Comparison of ENCODE assay signal across 10 cellular contexts in genomic region chr15:72203507-72203837, GRCh38. TPM values are rescaled to one million over a fixed set of nuclear protein-coding genes. Genes with fewer than 3 reads are reported as not detected.
DNase-seq lines count a peak whose midpoint lies in the region; ATAC-seq, FAIRE-seq and TF ChIP-seq lines count a peak whose summit lies in the region.
"Had no signal": no experiment of that assay in that cellular context is flagged by ENCODE, and none has a peak within 500 bp of the region (broad histone marks: within the 10 kb centered on the region; RNA-seq: fewer than 3 reads in every experiment).

No MANE protein-coding gene starts in this region.

- H3K9ac ChIP-seq in kidney (ENCODE audit: low read length in 2 of 2) = no peak overlapping the region
- H3K9ac ChIP-seq: parathyroid adenoma had no signal

- ATAC-seq in upper lobe of right lung = peak; percentile 47

- intact Hi-C loops in activated naive CD4-positive, alpha-beta T cell treated with anti-CD3 and anti-CD28 coated beads for 36 hours (cut with micrococcal nuclease) = no loop called here
- intact Hi-C loops in MCF 10A (cut with micrococcal nuclease) = loop anchor here (1.0 kb wide), 2 partner anchors 27 to 69 kb away; partner anchors contain the start of gene PARP6
- intact Hi-C loops in kidney (cut with DNase I) = no loop called here
- intact Hi-C loops in upper lobe of right lung (cut with DNase I) = loop anchor here (10.0 kb wide), 1 partner anchor 81 kb away; no protein-coding TSS in a partner anchor

- H3K36me3 Mint-ChIP-seq in activated naive CD4-positive, alpha-beta T cell treated with anti-CD3 and anti-CD28 coated beads for 36 hours (ENCODE audit: low read depth) = peaks cover 94% of the 10 kb centered on the region
- peaks cover 100% of the 10 kb centered on the region for H3K36me3 Mint-ChIP-seq in MCF 10A (ENCODE audit: insufficient read depth, unreplicated experiment)
- H3K36me3 Mint-ChIP-seq in CD8-positive, alpha-beta memory T cell = peaks cover 11 to 100% (median 15%) of the 10 kb centered on the region in 3 donors

- no peaks in the 10 kb centered on the region for H3K27me3 Mint-ChIP-seq in activated naive CD4-positive, alpha-beta T cell treated with anti-CD3 and anti-CD28 coated beads for 36 hours (ENCODE audit: low read depth)
- H3K27me3 Mint-ChIP-seq in MCF 10A (ENCODE audit: insufficient read depth, unreplicated experiment) = no peaks in the 10 kb centered on the region
- peaks cover 0 to 2% of the 10 kb centered on the region in 2 donors for H3K27me3 Mint-ChIP-seq in CD8-positive, alpha-beta memory T cell

- H3K27ac ChIP-seq in kidney (ENCODE audit: low read depth in 2 of 2, low read length in 2 of 2) (peak overlapping the region; percentile 26 to 56), upper lobe of right lung (no peak overlapping the region)
- no peak overlapping the region for H3K27ac ChIP-seq in CD8-positive, alpha-beta memory T cell (ENCODE audit: low read depth, low read length)
- H3K27ac ChIP-seq: parathyroid adenoma, SK-N-MC had no signal

- no peak overlapping the region for H3K4me3 Mint-ChIP-seq in activated naive CD4-positive, alpha-beta T cell treated with anti-CD3 and anti-CD28 coated beads for 36 hours
- H3K4me3 Mint-ChIP-seq in MCF 10A (ENCODE audit: unreplicated experiment) = peak overlapping the region; percentile 64
- H3K4me3 Mint-ChIP-seq in CD8-positive, alpha-beta memory T cell = no peak overlapping the region

- H3K9me3 Mint-ChIP-seq in activated naive CD4-positive, alpha-beta T cell treated with anti-CD3 and anti-CD28 coated beads for 36 hours = no peaks in the 10 kb centered on the region
- H3K9me3 Mint-ChIP-seq in MCF 10A (ENCODE audit: unreplicated experiment) = no peaks in the 10 kb centered on the region
- no peaks in the 10 kb centered on the region for H3K9me3 Mint-ChIP-seq in CD8-positive, alpha-beta memory T cell

- H3K9me3 ChIP-seq in kidney (ENCODE audit: control insufficient read depth in 1 of 2, low read length in 2 of 2) = no peaks in the 10 kb centered on the region
- H3K9me3 ChIP-seq in upper lobe of right lung = no peaks in the 10 kb centered on the region
- H3K9me3 ChIP-seq in CD8-positive, alpha-beta memory T cell (ENCODE audit: low read length) = no peaks in the 10 kb centered on the region

- FAIRE-seq in kidney (lab: Jason Lieb, UNC) = no peak

- H3K4me1 ChIP-seq in kidney (ENCODE audit: control insufficient read depth in 1 of 2, insufficient read depth in 1 of 2, low read depth in 1 of 2, low read length in 2 of 2) (peaks cover 0 to 11% of the 10 kb centered on the region in 2 donors), upper lobe of right lung (peaks cover 14% of the 10 kb centered on the region)
- H3K4me1 ChIP-seq in CD8-positive, alpha-beta memory T cell (ENCODE audit: insufficient read depth, low read length) = no peaks in the 10 kb centered on the region
- H3K4me1 ChIP-seq: parathyroid adenoma had no signal

- H3K4me3 ChIP-seq in kidney (ENCODE audit: low read length in 2 of 2) (peak overlapping the region in 1 of 2 donors; percentile 4), upper lobe of right lung (no peak overlapping the region)
- H3K4me3 ChIP-seq in CD8-positive, alpha-beta memory T cell (ENCODE audit: low read length) = no peak overlapping the region
- H3K4me3 ChIP-seq: SK-N-MC had no signal

- no peak for DNase-seq in activated naive CD4-positive, alpha-beta T cell treated with anti-CD3 and anti-CD28 coated beads for 36 hours
- no peak for DNase-seq in activated naive CD4-positive, alpha-beta T cell treated with anti-CD3 and anti-CD28 coated beads, Interleukin-2, amount 50 U/mL, for 16 hours
- DNase-seq in MCF 10A (ENCODE audit: unreplicated experiment) (peak; percentile 97), kidney (peak; percentile 94), upper lobe of right lung (no peak), GF-D8 (lab: John Stamatoyannopoulos, UW) (no peak)
- no peak for DNase-seq in CD8-positive, alpha-beta memory T cell
- no peak for DNase-seq in stimulated activated CD4-positive, alpha-beta T cell treated with anti-CD3 and anti-CD28 coated beads, Interleukin-15, amount 100 ng/mL, for 24 hours

- TF ChIP-seq CTCF in MCF 10A (IDR thresholded peaks at IDR 0.05; ENCODE audit: unreplicated experiment) = no peak
- no peak for TF ChIP-seq CTCF in kidney (IDR thresholded peaks at IDR 0.05; ENCODE audit: borderline replicate concordance, extremely low read depth, insufficient read depth)
- TF ChIP-seq CTCF in upper lobe of right lung (IDR thresholded peaks at IDR 0.05) = no peak

- no TSS peak for BruUV-seq in MCF 10A (replicated peaks; lab: Mats Ljungman, UMichigan)

- POLR2A ChIA-PET in MCF 10A (lab: Yijun Ruan, JAX) = interaction anchor here (0.6 to 11.2 kb wide), 18 partner anchors 8 to 455 kb away, joined by 3 to 424 read pairs (median 5); partner anchors contain the start of gene PKM
- POLR2A ChIA-PET in CD8-positive, alpha-beta memory T cell (lab: Charles Lee) = no interaction called here

- CTCF ChIA-PET in activated naive CD4-positive, alpha-beta T cell treated with anti-CD3 and anti-CD28 coated beads for 36 hours (lab: Charles Lee) = interaction anchor here (1.3 kb wide), 1 partner anchor 13 kb away, joined by 4 read pairs; no protein-coding TSS in a partner anchor
- CTCF ChIA-PET in MCF 10A (lab: Yijun Ruan, JAX) = interaction anchor here (0.9 to 2.3 kb wide), 5 partner anchors 10 to 398 kb away, joined by 3 to 16 read pairs (median 4); no protein-coding TSS in a partner anchor
- CTCF ChIA-PET in CD8-positive, alpha-beta memory T cell (lab: Charles Lee) = no interaction called here

- H3K27ac Mint-ChIP-seq in activated naive CD4-positive, alpha-beta T cell treated with anti-CD3 and anti-CD28 coated beads for 36 hours = peak overlapping the region; percentile 47
- H3K27ac Mint-ChIP-seq in MCF 10A (ENCODE audit: low read depth, unreplicated experiment) = peak overlapping the region; percentile 98
- peak overlapping the region in 1 of 8 donors; percentile 38 for H3K27ac Mint-ChIP-seq in CD8-positive, alpha-beta memory T cell

- no peaks in the 10 kb centered on the region for H3K27me3 ChIP-seq in upper lobe of right lung
- no peaks in the 10 kb centered on the region for H3K27me3 ChIP-seq in CD8-positive, alpha-beta memory T cell (ENCODE audit: insufficient read depth, low read length, poor library complexity, severe bottlenecking)

- H3K36me3 ChIP-seq in kidney (ENCODE audit: control insufficient read depth in 1 of 2, insufficient read depth in 2 of 2, low read length in 2 of 2) (peaks cover 56 to 76% of the 10 kb centered on the region in 2 donors), upper lobe of right lung (peaks cover 96% of the 10 kb centered on the region)
- peaks cover 87% of the 10 kb centered on the region for H3K36me3 ChIP-seq in CD8-positive, alpha-beta memory T cell (ENCODE audit: insufficient read depth, low read length)

- peaks cover 50% of the 10 kb centered on the region for H3K4me1 Mint-ChIP-seq in activated naive CD4-positive, alpha-beta T cell treated with anti-CD3 and anti-CD28 coated beads for 36 hours (ENCODE audit: low read depth)
- H3K4me1 Mint-ChIP-seq in MCF 10A (ENCODE audit: insufficient read depth, unreplicated experiment) = peaks cover 27% of the 10 kb centered on the region
- H3K4me1 Mint-ChIP-seq in CD8-positive, alpha-beta memory T cell = peaks cover 0 to 3% (median 0%) of the 10 kb centered on the region in 3 donors

RNA-seq across cellular contexts. Expression of gene GRAMD2A, which starts 5.9 kb away (rescaled TPM):
- total RNA-seq in activated naive CD4-positive, alpha-beta T cell treated with anti-CD3 and anti-CD28 coated beads for 36 hours = not detected
- total RNA-seq in MCF 10A (2022) = 0.42 and 0.93 TPM in 2 replicates
- 5.4 TPM for total RNA-seq in kidney
- 2.7 TPM for polyA plus RNA-seq in kidney (ENCODE audit: insufficient read depth, low read depth, low replicate concordance)
- total RNA-seq in upper lobe of right lung = 27.4 TPM
- not detected for total RNA-seq in CD8-positive, alpha-beta memory T cell
- polyA plus RNA-seq in CD8-positive, alpha-beta memory T cell = not detected

RNA-seq across cellular contexts. Expression of gene PKM, which starts 27.5 kb away (rescaled TPM):
- 1,000 to 10,000 TPM; 1,794 to 1,797 TPM for total RNA-seq in activated naive CD4-positive, alpha-beta T cell treated with anti-CD3 and anti-CD28 coated beads for 36 hours
- total RNA-seq in MCF 10A (2022) (612 and 828 TPM in 2 replicates), kidney (1,124 TPM), upper lobe of right lung (426 TPM)
- polyA plus RNA-seq in kidney (ENCODE audit: insufficient read depth, low read depth, low replicate concordance) = 799 TPM
- 1,000 to 10,000 TPM; 2,146 to 2,187 TPM for total RNA-seq in CD8-positive, alpha-beta memory T cell
- 337 TPM for polyA plus RNA-seq in CD8-positive, alpha-beta memory T cell

Comparison
In these comparisons a context has a peak if more than half of its experiments do, and no peak if none do; other contexts are left out.
1. DNase-seq: peak in MCF 10A (single experiment) and kidney (single experiment); none in activated naive CD4-positive, alpha-beta T cell treated with anti-CD3 and anti-CD28 coated beads for 36 hours (single experiment), activated naive CD4-positive, alpha-beta T cell treated with anti-CD3 and anti-CD28 coated beads, Interleukin-2, amount 50 U/mL, for 16 hours (single experiment), upper lobe of right lung (single experiment), CD8-positive, alpha-beta memory T cell (0 of 5), stimulated activated CD4-positive, alpha-beta T cell treated with anti-CD3 and anti-CD28 coated beads, Interleukin-15, amount 100 ng/mL, for 24 hours (single experiment) and GF-D8 (single experiment).
2. H3K27ac ChIP-seq: peak in kidney (2 of 2); none in upper lobe of right lung (single experiment) and CD8-positive, alpha-beta memory T cell (single experiment).
3. intact Hi-C loops: an anchor here in MCF 10A (1.0 kb wide) and upper lobe of right lung (10.0 kb wide); none called in activated naive CD4-positive, alpha-beta T cell treated with anti-CD3 and anti-CD28 coated beads for 36 hours and kidney.